Comparison of ENCODE assay signal across 1 cellular context in the genomic region with DNA sequence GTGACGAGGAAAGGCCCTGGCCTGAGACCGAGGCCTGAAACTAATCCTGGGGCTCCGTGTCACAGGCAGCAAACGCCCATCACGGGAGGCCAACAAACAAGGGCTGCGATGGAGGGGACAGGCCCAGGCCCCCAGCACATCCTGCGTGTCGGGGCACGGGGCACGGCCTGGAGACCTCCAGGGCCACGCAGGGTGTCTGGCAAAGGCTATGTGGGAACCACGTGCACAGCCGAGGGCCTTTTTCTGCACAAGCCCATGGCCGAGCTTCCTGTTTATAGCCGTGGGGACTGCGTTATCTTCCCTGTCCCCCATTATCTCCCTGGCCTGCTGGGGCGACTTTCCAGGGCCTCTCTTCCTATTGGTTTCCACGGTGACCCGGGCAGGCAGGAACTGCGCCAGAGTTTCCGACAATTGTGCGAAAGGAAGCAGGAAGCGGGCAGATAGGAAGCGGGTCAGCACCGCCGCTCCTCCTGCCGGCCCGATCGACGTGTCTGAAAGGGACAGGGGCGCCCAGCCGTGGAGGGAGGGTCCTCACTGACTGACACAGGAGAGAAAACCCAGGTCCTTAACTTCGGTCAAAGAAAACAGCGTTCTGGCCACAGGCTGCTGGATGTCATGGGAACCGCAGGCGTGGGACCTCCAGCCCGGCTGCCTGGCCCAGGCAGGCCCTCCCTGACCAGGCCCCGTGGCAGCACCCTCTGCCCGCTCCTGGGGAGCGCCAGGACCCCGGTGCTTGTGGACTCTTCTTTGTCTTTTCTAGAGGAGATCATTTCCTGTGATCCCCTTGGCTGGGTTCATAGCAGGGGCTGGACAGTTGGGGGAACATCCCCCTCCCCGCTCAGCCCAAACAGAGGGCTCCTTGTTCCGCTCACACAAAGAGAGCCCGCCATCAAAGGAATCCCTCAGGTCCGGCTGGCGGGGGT.
TF ChIP-seq lines count a peak whose summit lies in the region.

No MANE protein-coding gene starts in this region.

TF ChIP-seq in K562, 482 proteins besides CTCF, POLR2A, EP300 and RAD21 (continued from another document and continues in another):
- TF ChIP-seq, protein P1, sequence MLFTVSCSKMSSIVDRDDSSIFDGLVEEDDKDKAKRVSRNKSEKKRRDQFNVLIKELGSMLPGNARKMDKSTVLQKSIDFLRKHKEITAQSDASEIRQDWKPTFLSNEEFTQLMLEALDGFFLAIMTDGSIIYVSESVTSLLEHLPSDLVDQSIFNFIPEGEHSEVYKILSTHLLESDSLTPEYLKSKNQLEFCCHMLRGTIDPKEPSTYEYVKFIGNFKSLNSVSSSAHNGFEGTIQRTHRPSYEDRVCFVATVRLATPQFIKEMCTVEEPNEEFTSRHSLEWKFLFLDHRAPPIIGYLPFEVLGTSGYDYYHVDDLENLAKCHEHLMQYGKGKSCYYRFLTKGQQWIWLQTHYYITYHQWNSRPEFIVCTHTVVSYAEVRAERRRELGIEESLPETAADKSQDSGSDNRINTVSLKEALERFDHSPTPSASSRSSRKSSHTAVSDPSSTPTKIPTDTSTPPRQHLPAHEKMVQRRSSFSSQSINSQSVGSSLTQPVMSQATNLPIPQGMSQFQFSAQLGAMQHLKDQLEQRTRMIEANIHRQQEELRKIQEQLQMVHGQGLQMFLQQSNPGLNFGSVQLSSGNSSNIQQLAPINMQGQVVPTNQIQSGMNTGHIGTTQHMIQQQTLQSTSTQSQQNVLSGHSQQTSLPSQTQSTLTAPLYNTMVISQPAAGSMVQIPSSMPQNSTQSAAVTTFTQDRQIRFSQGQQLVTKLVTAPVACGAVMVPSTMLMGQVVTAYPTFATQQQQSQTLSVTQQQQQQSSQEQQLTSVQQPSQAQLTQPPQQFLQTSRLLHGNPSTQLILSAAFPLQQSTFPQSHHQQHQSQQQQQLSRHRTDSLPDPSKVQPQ (CRISPR knock-in tag; IDR thresholded peaks at IDR 0.05; ENCODE audit: borderline replicate concordance), result no peak
- TF ChIP-seq, protein P2, sequence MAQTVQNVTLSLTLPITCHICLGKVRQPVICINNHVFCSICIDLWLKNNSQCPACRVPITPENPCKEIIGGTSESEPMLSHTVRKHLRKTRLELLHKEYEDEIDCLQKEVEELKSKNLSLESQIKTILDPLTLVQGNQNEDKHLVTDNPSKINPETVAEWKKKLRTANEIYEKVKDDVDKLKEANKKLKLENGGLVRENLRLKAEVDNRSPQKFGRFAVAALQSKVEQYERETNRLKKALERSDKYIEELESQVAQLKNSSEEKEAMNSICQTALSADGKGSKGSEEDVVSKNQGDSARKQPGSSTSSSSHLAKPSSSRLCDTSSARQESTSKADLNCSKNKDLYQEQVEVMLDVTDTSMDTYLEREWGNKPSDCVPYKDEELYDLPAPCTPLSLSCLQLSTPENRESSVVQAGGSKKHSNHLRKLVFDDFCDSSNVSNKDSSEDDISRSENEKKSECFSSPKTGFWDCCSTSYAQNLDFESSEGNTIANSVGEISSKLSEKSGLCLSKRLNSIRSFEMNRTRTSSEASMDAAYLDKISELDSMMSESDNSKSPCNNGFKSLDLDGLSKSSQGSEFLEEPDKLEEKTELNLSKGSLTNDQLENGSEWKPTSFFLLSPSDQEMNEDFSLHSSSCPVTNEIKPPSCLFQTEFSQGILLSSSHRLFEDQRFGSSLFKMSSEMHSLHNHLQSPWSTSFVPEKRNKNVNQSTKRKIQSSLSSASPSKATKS (CRISPR knock-in tag; IDR thresholded peaks at IDR 0.05), result no peak
- TF ChIP-seq ZNF133 (CRISPR knock-in tag; IDR thresholded peaks at IDR 0.05), result no peak
- TF ChIP-seq PHF8 (IDR thresholded peaks at IDR 0.05; ENCODE audit: borderline replicate concordance, low read length), result peak; percentile 42; the same call in 1 of the 2 replicates
- TF ChIP-seq, protein P3, sequence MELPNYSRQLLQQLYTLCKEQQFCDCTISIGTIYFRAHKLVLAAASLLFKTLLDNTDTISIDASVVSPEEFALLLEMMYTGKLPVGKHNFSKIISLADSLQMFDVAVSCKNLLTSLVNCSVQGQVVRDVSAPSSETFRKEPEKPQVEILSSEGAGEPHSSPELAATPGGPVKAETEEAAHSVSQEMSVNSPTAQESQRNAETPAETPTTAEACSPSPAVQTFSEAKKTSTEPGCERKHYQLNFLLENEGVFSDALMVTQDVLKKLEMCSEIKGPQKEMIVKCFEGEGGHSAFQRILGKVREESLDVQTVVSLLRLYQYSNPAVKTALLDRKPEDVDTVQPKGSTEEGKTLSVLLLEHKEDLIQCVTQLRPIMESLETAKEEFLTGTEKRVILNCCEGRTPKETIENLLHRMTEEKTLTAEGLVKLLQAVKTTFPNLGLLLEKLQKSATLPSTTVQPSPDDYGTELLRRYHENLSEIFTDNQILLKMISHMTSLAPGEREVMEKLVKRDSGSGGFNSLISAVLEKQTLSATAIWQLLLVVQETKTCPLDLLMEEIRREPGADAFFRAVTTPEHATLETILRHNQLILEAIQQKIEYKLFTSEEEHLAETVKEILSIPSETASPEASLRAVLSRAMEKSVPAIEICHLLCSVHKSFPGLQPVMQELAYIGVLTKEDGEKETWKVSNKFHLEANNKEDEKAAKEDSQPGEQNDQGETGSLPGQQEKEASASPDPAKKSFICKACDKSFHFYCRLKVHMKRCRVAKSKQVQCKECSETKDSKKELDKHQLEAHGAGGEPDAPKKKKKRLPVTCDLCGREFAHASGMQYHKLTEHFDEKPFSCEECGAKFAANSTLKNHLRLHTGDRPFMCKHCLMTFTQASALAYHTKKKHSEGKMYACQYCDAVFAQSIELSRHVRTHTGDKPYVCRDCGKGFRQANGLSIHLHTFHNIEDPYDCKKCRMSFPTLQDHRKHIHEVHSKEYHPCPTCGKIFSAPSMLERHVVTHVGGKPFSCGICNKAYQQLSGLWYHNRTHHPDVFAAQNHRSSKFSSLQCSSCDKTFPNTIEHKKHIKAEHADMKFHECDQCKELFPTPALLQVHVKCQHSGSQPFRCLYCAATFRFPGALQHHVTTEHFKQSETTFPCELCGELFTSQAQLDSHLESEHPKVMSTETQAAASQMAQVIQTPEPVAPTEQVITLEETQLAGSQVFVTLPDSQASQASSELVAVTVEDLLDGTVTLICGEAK (IDR thresholded peaks at IDR 0.05), result peak; percentile 75
- TF ChIP-seq, protein P3 (CRISPR knock-in tag; IDR thresholded peaks at IDR 0.05), result no peak
- no peak for TF ChIP-seq PCBP1 (IDR thresholded peaks at IDR 0.05; ENCODE audit: low read depth, low read length, poor library complexity, severe bottlenecking)
- TF ChIP-seq CREM (IDR thresholded peaks at IDR 0.05; ENCODE audit: low read depth), result peak; percentile 52; the same call in 1 of the 2 replicates
- TF ChIP-seq KLF1 (tag; IDR thresholded peaks at IDR 0.05), result no peak
- TF ChIP-seq ZNF764 (CRISPR knock-in tag; IDR thresholded peaks at IDR 0.05; ENCODE audit: low read depth), result no peak
- no peak for TF ChIP-seq ZNF12 (CRISPR knock-in tag; IDR thresholded peaks at IDR 0.05)
- no peak for TF ChIP-seq HOXB6 (CRISPR knock-in tag; IDR thresholded peaks at IDR 0.05; ENCODE audit: borderline replicate concordance)
- TF ChIP-seq TCF7 (IDR thresholded peaks at IDR 0.05; ENCODE audit: borderline replicate concordance), result no peak
- TF ChIP-seq SIN3A (IDR thresholded peaks at IDR 0.05; ENCODE audit: borderline replicate concordance in 2 of 2, control insufficient read depth in 1 of 2, low read depth in 2 of 2, low read length in 2 of 2), result 0 out of 4 replicates have a peak, but pooled peaks of 1 of the 2 experiments have one; percentile 35
- no peak for TF ChIP-seq SMARCA5 (IDR thresholded peaks at IDR 0.05)
- no peak for TF ChIP-seq ZNF124 (CRISPR knock-in tag; IDR thresholded peaks at IDR 0.05)
- TF ChIP-seq, protein P4, sequence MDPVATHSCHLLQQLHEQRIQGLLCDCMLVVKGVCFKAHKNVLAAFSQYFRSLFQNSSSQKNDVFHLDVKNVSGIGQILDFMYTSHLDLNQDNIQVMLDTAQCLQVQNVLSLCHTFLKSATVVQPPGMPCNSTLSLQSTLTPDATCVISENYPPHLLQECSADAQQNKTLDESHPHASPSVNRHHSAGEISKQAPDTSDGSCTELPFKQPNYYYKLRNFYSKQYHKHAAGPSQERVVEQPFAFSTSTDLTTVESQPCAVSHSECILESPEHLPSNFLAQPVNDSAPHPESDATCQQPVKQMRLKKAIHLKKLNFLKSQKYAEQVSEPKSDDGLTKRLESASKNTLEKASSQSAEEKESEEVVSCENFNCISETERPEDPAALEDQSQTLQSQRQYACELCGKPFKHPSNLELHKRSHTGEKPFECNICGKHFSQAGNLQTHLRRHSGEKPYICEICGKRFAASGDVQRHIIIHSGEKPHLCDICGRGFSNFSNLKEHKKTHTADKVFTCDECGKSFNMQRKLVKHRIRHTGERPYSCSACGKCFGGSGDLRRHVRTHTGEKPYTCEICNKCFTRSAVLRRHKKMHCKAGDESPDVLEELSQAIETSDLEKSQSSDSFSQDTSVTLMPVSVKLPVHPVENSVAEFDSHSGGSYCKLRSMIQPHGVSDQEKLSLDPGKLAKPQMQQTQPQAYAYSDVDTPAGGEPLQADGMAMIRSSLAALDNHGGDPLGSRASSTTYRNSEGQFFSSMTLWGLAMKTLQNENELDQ (CRISPR knock-in tag; IDR thresholded peaks at IDR 0.05; ENCODE audit: borderline replicate concordance), result no peak
- no peak for TF ChIP-seq YBX1 (IDR thresholded peaks at IDR 0.05)
- no peak for TF ChIP-seq NR2C2 (CRISPR knock-in tag; IDR thresholded peaks at IDR 0.05)
- peak; percentile 77 for TF ChIP-seq NR2C2 (tag; IDR thresholded peaks at IDR 0.05)
- no peak for TF ChIP-seq ZBTB1 (CRISPR knock-in tag; IDR thresholded peaks at IDR 0.05; ENCODE audit: borderline replicate concordance, low read depth)
- no peak for TF ChIP-seq SOX6 (IDR thresholded peaks at IDR 0.05)
- TF ChIP-seq, protein P5, sequence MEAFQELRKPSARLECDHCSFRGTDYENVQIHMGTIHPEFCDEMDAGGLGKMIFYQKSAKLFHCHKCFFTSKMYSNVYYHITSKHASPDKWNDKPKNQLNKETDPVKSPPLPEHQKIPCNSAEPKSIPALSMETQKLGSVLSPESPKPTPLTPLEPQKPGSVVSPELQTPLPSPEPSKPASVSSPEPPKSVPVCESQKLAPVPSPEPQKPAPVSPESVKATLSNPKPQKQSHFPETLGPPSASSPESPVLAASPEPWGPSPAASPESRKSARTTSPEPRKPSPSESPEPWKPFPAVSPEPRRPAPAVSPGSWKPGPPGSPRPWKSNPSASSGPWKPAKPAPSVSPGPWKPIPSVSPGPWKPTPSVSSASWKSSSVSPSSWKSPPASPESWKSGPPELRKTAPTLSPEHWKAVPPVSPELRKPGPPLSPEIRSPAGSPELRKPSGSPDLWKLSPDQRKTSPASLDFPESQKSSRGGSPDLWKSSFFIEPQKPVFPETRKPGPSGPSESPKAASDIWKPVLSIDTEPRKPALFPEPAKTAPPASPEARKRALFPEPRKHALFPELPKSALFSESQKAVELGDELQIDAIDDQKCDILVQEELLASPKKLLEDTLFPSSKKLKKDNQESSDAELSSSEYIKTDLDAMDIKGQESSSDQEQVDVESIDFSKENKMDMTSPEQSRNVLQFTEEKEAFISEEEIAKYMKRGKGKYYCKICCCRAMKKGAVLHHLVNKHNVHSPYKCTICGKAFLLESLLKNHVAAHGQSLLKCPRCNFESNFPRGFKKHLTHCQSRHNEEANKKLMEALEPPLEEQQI (IDR thresholded peaks at IDR 0.05), result no peak
- no peak for TF ChIP-seq IFI16 (CRISPR knock-in tag; IDR thresholded peaks at IDR 0.05)
- TF ChIP-seq, protein P6, sequence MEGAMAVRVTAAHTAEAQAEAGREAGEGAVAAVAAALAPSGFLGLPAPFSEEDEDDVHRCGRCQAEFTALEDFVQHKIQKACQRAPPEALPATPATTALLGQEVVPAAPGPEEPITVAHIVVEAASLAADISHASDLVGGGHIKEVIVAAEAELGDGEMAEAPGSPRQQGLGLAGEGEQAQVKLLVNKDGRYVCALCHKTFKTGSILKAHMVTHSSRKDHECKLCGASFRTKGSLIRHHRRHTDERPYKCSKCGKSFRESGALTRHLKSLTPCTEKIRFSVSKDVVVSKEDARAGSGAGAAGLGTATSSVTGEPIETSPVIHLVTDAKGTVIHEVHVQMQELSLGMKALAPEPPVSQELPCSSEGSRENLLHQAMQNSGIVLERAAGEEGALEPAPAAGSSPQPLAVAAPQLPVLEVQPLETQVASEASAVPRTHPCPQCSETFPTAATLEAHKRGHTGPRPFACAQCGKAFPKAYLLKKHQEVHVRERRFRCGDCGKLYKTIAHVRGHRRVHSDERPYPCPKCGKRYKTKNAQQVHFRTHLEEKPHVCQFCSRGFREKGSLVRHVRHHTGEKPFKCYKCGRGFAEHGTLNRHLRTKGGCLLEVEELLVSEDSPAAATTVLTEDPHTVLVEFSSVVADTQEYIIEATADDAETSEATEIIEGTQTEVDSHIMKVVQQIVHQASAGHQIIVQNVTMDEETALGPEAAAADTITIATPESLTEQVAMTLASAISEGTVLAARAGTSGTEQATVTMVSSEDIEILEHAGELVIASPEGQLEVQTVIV (CRISPR knock-in tag; IDR thresholded peaks at IDR 0.05; ENCODE audit: borderline replicate concordance), result no peak
- TF ChIP-seq, protein P7, sequence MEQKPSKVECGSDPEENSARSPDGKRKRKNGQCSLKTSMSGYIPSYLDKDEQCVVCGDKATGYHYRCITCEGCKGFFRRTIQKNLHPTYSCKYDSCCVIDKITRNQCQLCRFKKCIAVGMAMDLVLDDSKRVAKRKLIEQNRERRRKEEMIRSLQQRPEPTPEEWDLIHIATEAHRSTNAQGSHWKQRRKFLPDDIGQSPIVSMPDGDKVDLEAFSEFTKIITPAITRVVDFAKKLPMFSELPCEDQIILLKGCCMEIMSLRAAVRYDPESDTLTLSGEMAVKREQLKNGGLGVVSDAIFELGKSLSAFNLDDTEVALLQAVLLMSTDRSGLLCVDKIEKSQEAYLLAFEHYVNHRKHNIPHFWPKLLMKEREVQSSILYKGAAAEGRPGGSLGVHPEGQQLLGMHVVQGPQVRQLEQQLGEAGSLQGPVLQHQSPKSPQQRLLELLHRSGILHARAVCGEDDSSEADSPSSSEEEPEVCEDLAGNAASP (IDR thresholded peaks at IDR 0.05), result no peak
- TF ChIP-seq ZBTB17 (CRISPR knock-in tag; IDR thresholded peaks at IDR 0.05), result 0 out of 2 replicates have a peak, but pooled peaks have one; percentile 30
- no peak for TF ChIP-seq IRF2 (CRISPR knock-in tag; IDR thresholded peaks at IDR 0.05)
- TF ChIP-seq PURB (CRISPR knock-in tag; IDR thresholded peaks at IDR 0.05; ENCODE audit: low read depth), result no peak
